ENCODE assay signal across 9 cellular contexts in genomic region chr10:4243651-4244050, GRCh38.
DNase-seq lines count a peak whose midpoint lies in the region; ATAC-seq and TF ChIP-seq lines count a peak whose summit lies in the region.
"Had no signal": no experiment of that assay in that cellular context is flagged by ENCODE, and none has a peak within 500 bp of the region (broad histone marks: within the 10 kb centered on the region; RNA-seq: fewer than 3 reads in every experiment).

No MANE protein-coding gene starts in this region.

- ATAC-seq in left cardiac atrium (peak; percentile 67 to 86), WTC11 (no peak), GM19455 (IDR thresholded peaks at IDR 0.05; ENCODE audit: unreplicated experiment) (no peak)

- no peak for TF ChIP-seq CTCF in WTC11 (IDR thresholded peaks at IDR 0.05)

- H3K36me3 Mint-ChIP-seq in activated T-helper 2 cell treated with anti-CD3 and anti-CD28 coated beads, Interferon-gamma antibody, Interleukin-2, Interleukin-4, amounts not matched to agents 10 μg/mL and 5 μg/mL and 100 μg/mL, durations not matched to agents 14 hours and 24 hours and 36 hours (ENCODE audit: low read depth): no peaks in the 10 kb centered on the region
- H3K36me3 Mint-ChIP-seq in WTC11: no peaks in the 10 kb centered on the region

- intact Hi-C loops in activated T-helper 2 cell treated with anti-CD3 and anti-CD28 coated beads, Interferon-gamma antibody, Interleukin-2, Interleukin-4, amounts not matched to agents 10 μg/mL and 5 μg/mL and 100 μg/mL, durations not matched to agents 14 hours and 24 hours and 36 hours (cut with micrococcal nuclease): loop anchor here (1.0 to 10.0 kb wide), 6 partner anchors 111 to 439 kb away; no protein-coding TSS in a partner anchor
- intact Hi-C loops in left cardiac atrium (cut with DNase I): loop anchor here in 1 of 2 donors (5.0 to 10.0 kb wide), 2 partner anchors 411 to 461 kb away; no protein-coding TSS in a partner anchor

- peaks cover 2 to 30% (median 21%) of the 10 kb centered on the region in 5 donors for H3K4me1 ChIP-seq in subcutaneous abdominal adipose tissue (ENCODE audit: control insufficient read depth in 5 of 5, insufficient read depth in 5 of 5, low read length in 5 of 5)

- H3K9ac ChIP-seq in subcutaneous abdominal adipose tissue (ENCODE audit: low read length in 5 of 5): no peak overlapping the region

- H3K4me1 Mint-ChIP-seq in activated T-helper 2 cell treated with anti-CD3 and anti-CD28 coated beads, Interferon-gamma antibody, Interleukin-2, Interleukin-4, amounts not matched to agents 10 μg/mL and 5 μg/mL and 100 μg/mL, durations not matched to agents 14 hours and 24 hours and 36 hours (ENCODE audit: low read depth): peaks cover 45% of the 10 kb centered on the region
- H3K4me1 Mint-ChIP-seq in WTC11: peaks cover 28% of the 10 kb centered on the region

- no peaks in the 10 kb centered on the region for H3K9me3 ChIP-seq in subcutaneous abdominal adipose tissue (ENCODE audit: control insufficient read depth in 5 of 5, low read length in 5 of 5)

- H3K36me3 ChIP-seq in subcutaneous abdominal adipose tissue (ENCODE audit: control insufficient read depth in 5 of 5, insufficient read depth in 5 of 5, low read length in 5 of 5): no peaks in the 10 kb centered on the region

- peak overlapping the region; percentile 23 for H3K27ac Mint-ChIP-seq in activated T-helper 2 cell treated with anti-CD3 and anti-CD28 coated beads, Interferon-gamma antibody, Interleukin-2, Interleukin-4, amounts not matched to agents 10 μg/mL and 5 μg/mL and 100 μg/mL, durations not matched to agents 14 hours and 24 hours and 36 hours
- H3K27ac Mint-ChIP-seq in WTC11: no peak overlapping the region
- H3K27ac Mint-ChIP-seq: B cell had no signal

- H3K9me3 Mint-ChIP-seq in activated T-helper 2 cell treated with anti-CD3 and anti-CD28 coated beads, Interferon-gamma antibody, Interleukin-2, Interleukin-4, amounts not matched to agents 10 μg/mL and 5 μg/mL and 100 μg/mL, durations not matched to agents 14 hours and 24 hours and 36 hours: no peaks in the 10 kb centered on the region
- no peaks in the 10 kb centered on the region; the same call in 1 of the 2 replicates for H3K9me3 Mint-ChIP-seq in WTC11

- H3K27me3 Mint-ChIP-seq in activated T-helper 2 cell treated with anti-CD3 and anti-CD28 coated beads, Interferon-gamma antibody, Interleukin-2, Interleukin-4, amounts not matched to agents 10 μg/mL and 5 μg/mL and 100 μg/mL, durations not matched to agents 14 hours and 24 hours and 36 hours (ENCODE audit: low read depth): peaks cover 3% of the 10 kb centered on the region
- H3K27me3 Mint-ChIP-seq in WTC11 (ENCODE audit: low read depth): no peaks in the 10 kb centered on the region
- H3K27me3 Mint-ChIP-seq: B cell had no signal

- H3K4me3 Mint-ChIP-seq in activated T-helper 2 cell treated with anti-CD3 and anti-CD28 coated beads, Interferon-gamma antibody, Interleukin-2, Interleukin-4, amounts not matched to agents 10 μg/mL and 5 μg/mL and 100 μg/mL, durations not matched to agents 14 hours and 24 hours and 36 hours (ENCODE audit: low read depth): no peak overlapping the region
- H3K4me3 Mint-ChIP-seq in WTC11: no peak overlapping the region
- H3K4me3 Mint-ChIP-seq: B cell had no signal

- H3K27me3 ChIP-seq in subcutaneous abdominal adipose tissue (ENCODE audit: control insufficient read depth in 5 of 5, insufficient read depth in 4 of 5, low read length in 5 of 5): no peaks in the 10 kb centered on the region

- CTCF ChIA-PET in WTC11 (lab: Charles Lee): no interaction called here

- DNase-seq in activated CD4-positive, alpha-beta T cell treated with anti-CD3 and anti-CD28 coated beads for 48 hours: peak; percentile 27
- DNase-seq in activated CD4-positive, alpha-beta T cell treated with anti-CD3 and anti-CD28 coated beads for 1 hour: no peak
- no peak for DNase-seq in activated T-helper 2 cell treated with anti-CD3 and anti-CD28 coated beads, Interferon-gamma antibody, Interleukin-2, Interleukin-4, amounts not matched to agents 10 μg/mL and 5 μg/mL and 100 μg/mL, durations not matched to agents 14 hours and 24 hours and 36 hours (ENCODE audit: low spot score)
- DNase-seq in left cardiac atrium (no peak), WTC11 (ENCODE audit: low spot score) (no peak), HuH-7.5 (ENCODE audit: low spot score) (no peak)

- H3K4me3 ChIP-seq in subcutaneous abdominal adipose tissue (ENCODE audit: low read depth in 1 of 5, low read length in 5 of 5): peak overlapping the region in 2 of 5 donors; percentile 4 to 45

- H3K27ac ChIP-seq in subcutaneous abdominal adipose tissue (ENCODE audit: low read depth, low read length): peak overlapping the region; percentile 75

- POLR2A ChIA-PET in WTC11 (lab: Charles Lee): no interaction called here

TF ChIP-seq in WTC11, 78 proteins besides CTCF, POLR2A, EP300 and RAD21 (continues in another document):
- TF ChIP-seq IRF2 (CRISPR knock-in tag; IDR thresholded peaks at IDR 0.05; ENCODE audit: borderline replicate concordance, low read depth) (no peak), NR2C2 (CRISPR knock-in tag; IDR thresholded peaks at IDR 0.05) (no peak), JUN (CRISPR knock-in tag; IDR thresholded peaks at IDR 0.05) (no peak), HMGA2 (CRISPR knock-in tag; IDR thresholded peaks at IDR 0.05) (no peak), ESRRA (CRISPR knock-in tag; IDR thresholded peaks at IDR 0.05; ENCODE audit: borderline replicate concordance) (no peak), GRHL2 (CRISPR knock-in tag; IDR thresholded peaks at IDR 0.05; ENCODE audit: insufficient replicate concordance, severe bottlenecking) (no peak), E2F4 (CRISPR knock-in tag; IDR thresholded peaks at IDR 0.05; ENCODE audit: borderline replicate concordance, low read depth) (no peak), FOXP1 (CRISPR knock-in tag; IDR thresholded peaks at IDR 0.05; ENCODE audit: borderline replicate concordance) (no peak), RORB (CRISPR knock-in tag; IDR thresholded peaks at IDR 0.05) (no peak), ERG (CRISPR knock-in tag; IDR thresholded peaks at IDR 0.05) (no peak), CREM (CRISPR knock-in tag; IDR thresholded peaks at IDR 0.05) (no peak), ZNF512 (CRISPR knock-in tag; IDR thresholded peaks at IDR 0.05; ENCODE audit: borderline replicate concordance) (no peak), MYBL2 (CRISPR knock-in tag; IDR thresholded peaks at IDR 0.05) (no peak), ZNF219 (CRISPR knock-in tag; IDR thresholded peaks at IDR 0.05; ENCODE audit: borderline replicate concordance) (no peak), MAX (CRISPR knock-in tag; IDR thresholded peaks at IDR 0.05) (no peak), CDX4 (CRISPR knock-in tag; IDR thresholded peaks at IDR 0.05; ENCODE audit: borderline replicate concordance) (no peak), EMX1 (CRISPR knock-in tag; IDR thresholded peaks at IDR 0.05) (no peak)

Comparison
In these comparisons a context has a peak if more than half of its experiments do, and no peak if none do; other contexts are left out.
1. ATAC-seq: peak in left cardiac atrium (2 of 2); none in WTC11 (single experiment) and GM19455 (single experiment).